In genomic region chr13:41496420-41497234, GRCh38 we compare ENCODE assay signal across 14 cellular contexts. TPM values are rescaled to one million over a fixed set of nuclear protein-coding genes. Genes with fewer than 3 reads are reported as not detected.
DNase-seq lines count a peak whose midpoint lies in the region; ATAC-seq, FAIRE-seq and TF ChIP-seq lines count a peak whose summit lies in the region.
"Had no signal": no experiment of that assay in that cellular context is flagged by ENCODE, and none has a peak within 500 bp of the region (broad histone marks: within the 10 kb centered on the region; RNA-seq: fewer than 3 reads in every experiment).

No MANE protein-coding gene starts in this region.

- H3K4me1 ChIP-seq in left ventricle myocardium inferior (peaks cover 53% of the 10 kb centered on the region), OCI-LY7 (ENCODE audit: insufficient read depth, low read length, poor library complexity, severe bottlenecking) (peaks cover 100% of the 10 kb centered on the region)

- intact Hi-C loops in left ventricle myocardium inferior (cut with micrococcal nuclease): no loop called here
- intact Hi-C loops in Right ventricle myocardium inferior (cut with DNase I): no loop called here
- intact Hi-C loops in OCI-LY7 (cut with micrococcal nuclease; ENCODE audit: unreplicated experiment): no loop called here

- H3K4me2 ChIP-seq in OCI-LY7 (ENCODE audit: low read length): no peak overlapping the region

- no peaks in the 10 kb centered on the region for H4K20me1 ChIP-seq in OCI-LY7 (ENCODE audit: insufficient read depth, low read length)

- peak overlapping the region; percentile 6; the same call in 1 of the 2 replicates for H2AFZ ChIP-seq in OCI-LY7 (ENCODE audit: low read length)

- H3K9me2 ChIP-seq in OCI-LY7 (ENCODE audit: insufficient read depth, low read length): no peaks in the 10 kb centered on the region

- ATAC-seq in Right ventricle myocardium inferior (no peak), GM21447 (IDR thresholded peaks at IDR 0.05; ENCODE audit: unreplicated experiment) (no peak)

- no peak for TF ChIP-seq CTCF in left ventricle myocardium inferior (IDR thresholded peaks at IDR 0.05; ENCODE audit: borderline replicate concordance)
- no peak for TF ChIP-seq CTCF in OCI-LY7 (conservative IDR thresholded peaks at IDR 0.05; ENCODE audit: low read length)
- TF ChIP-seq CTCF in fibroblast of pulmonary artery (IDR thresholded peaks at IDR 0.05; ENCODE audit: low read length, missing control alignments): no peak

- no peaks in the 10 kb centered on the region for H3K79me2 ChIP-seq in OCI-LY7 (ENCODE audit: insufficient read depth, low read depth, low read length)

- no peaks in the 10 kb centered on the region for H3K9me3 ChIP-seq in left ventricle myocardium inferior (replicated peaks)
- 0 out of 2 replicates have a peak, but pooled peaks cover under 1% of the 10 kb centered on the region for H3K9me3 ChIP-seq in OCI-LY7 (ENCODE audit: low read length)

- CTCF ChIA-PET in OCI-LY7 (lab: Charles Lee; ENCODE audit: unreplicated experiment): interaction anchor here (1.2 kb wide), 1 partner anchor 37 kb away, joined by 4 read pairs; no protein-coding TSS in a partner anchor

- no peak for DNase-seq in left ventricle myocardium inferior
- DNase-seq in Right ventricle myocardium inferior (ENCODE audit: missing footprints): no peak
- DNase-seq in OCI-LY7 (ENCODE audit: low spot score): no peak
- DNase-seq in fibroblast of pulmonary artery (ENCODE audit: low read depth): peak; percentile 11
- DNase-seq in urothelium cell line (ENCODE audit: low spot score): peak; percentile 9
- no peak for DNase-seq in hypothalamus (lab: John Stamatoyannopoulos, UW)
- DNase-seq in putamen (ENCODE audit: low spot score): no peak
- DNase-seq: kidney glomerular epithelial cell; NCI-H1092; NCI-H526 treated with DMSO at 0.1 percent for 48 hours; stimulated activated CD4-positive, alpha-beta T cell treated with anti-CD3 and anti-CD28 coated beads, Interleukin-2, amount 100 ng/mL, for 48 hours had no signal

- no peak for FAIRE-seq in urothelium cell line (lab: Jason Lieb, UNC)
- FAIRE-seq: bronchial epithelial cell had no signal

- H3K36me3 ChIP-seq in left ventricle myocardium inferior (no peaks in the 10 kb centered on the region), OCI-LY7 (ENCODE audit: insufficient read depth, low read length) (no peaks in the 10 kb centered on the region)

- POLR2A ChIA-PET in OCI-LY7 (lab: Charles Lee): interaction anchor here (1.2 to 9.5 kb wide), 5 partner anchors 10 to 38 kb away, joined by 4 to 82 read pairs (median 6); partner anchors contain the start of gene RGCC

- H3K27ac ChIP-seq in left ventricle myocardium inferior (replicated peaks) (peak overlapping the region; percentile 87), OCI-LY7 (ENCODE audit: low read depth, low read length, poor library complexity, severe bottlenecking) (no peak overlapping the region)
- H3K27ac ChIP-seq: HL-60 had no signal

- BruUV-seq in OCI-LY7 (replicated peaks; lab: Mats Ljungman, UMichigan): no TSS peak

- no peaks in the 10 kb centered on the region for H3K27me3 ChIP-seq in left ventricle myocardium inferior (ENCODE audit: low read depth)

- H3K4me3 ChIP-seq in left ventricle myocardium inferior (no peak overlapping the region), OCI-LY7 (ENCODE audit: low read depth, low read length, poor library complexity, severe bottlenecking) (no peak overlapping the region), fibroblast of pulmonary artery (replicated peaks; ENCODE audit: low read depth, low read length) (no peak overlapping the region)

RNA-seq across cellular contexts. Expression of gene RGCC, which starts 39.3 kb away (rescaled TPM):
- total RNA-seq in left ventricle myocardium inferior: 45.8 TPM
- 41.4 TPM for total RNA-seq in Right ventricle myocardium inferior
- total RNA-seq in OCI-LY7 (2014; rRNA removed; shearing (Covaris generic)): 219 and 274 TPM in 2 replicates
- 89.5 and 101 TPM in 2 replicates for total RNA-seq in OCI-LY7 (2022)

Comparison
In these comparisons a context has a peak if more than half of its experiments do, and no peak if none do; other contexts are left out.
1. DNase-seq: peak in fibroblast of pulmonary artery (single experiment) and urothelium cell line (single experiment); none in left ventricle myocardium inferior (single experiment), Right ventricle myocardium inferior (single experiment), OCI-LY7 (single experiment), hypothalamus (0 of 51) and putamen (single experiment).